ENCODE assay signal across 20 cellular contexts in genomic region chr7:147308539-147308938, GRCh38.
DNase-seq lines count a peak whose midpoint lies in the region; ATAC-seq, FAIRE-seq and TF ChIP-seq lines count a peak whose summit lies in the region.
"Had no signal": no experiment of that assay in that cellular context is flagged by ENCODE, and none has a peak within 500 bp of the region (broad histone marks: within the 10 kb centered on the region; RNA-seq: fewer than 3 reads in every experiment).

No MANE protein-coding gene starts in this region.

- H2BK120ac ChIP-seq in mesenchymal stem cell (ENCODE audit: low read depth, low read length), result no peak overlapping the region

- H3K79me1 ChIP-seq in mesenchymal stem cell (replicated peaks; ENCODE audit: low read length, poor library complexity, severe bottlenecking), result no peaks in the 10 kb centered on the region

- no peaks in the 10 kb centered on the region for H4K20me1 ChIP-seq in HepG2 (ENCODE audit: insufficient read depth, low read length)
- H4K20me1 ChIP-seq: BLaER1 treated with 17β-estradiol and CSF1 and Interleukin-3, amounts not matched to agents 10 nM and 100 nM had no signal

- H3K27ac ChIP-seq in liver (ENCODE audit: low read depth in 1 of 2, low read length in 2 of 2) (no peak overlapping the region), HepG2 (ENCODE audit: extremely low read length, insufficient read depth, low read length) (no peak overlapping the region), mesenchymal stem cell (ENCODE audit: low read length, poor library complexity, severe bottlenecking) (no peak overlapping the region)
- H3K27ac ChIP-seq: BLaER1 treated with 17β-estradiol and CSF1 and Interleukin-3, amounts not matched to agents 10 nM and 100 nM; SJSA1 had no signal

- H3K4me3 Mint-ChIP-seq in activated CD8-positive, alpha-beta T cell treated with anti-CD3 and anti-CD28 coated beads, Interleukin-2, amount 10 ng/mL, durations not matched to agents 7 days and 5 days, result no peak overlapping the region

- H3K9me3 Mint-ChIP-seq in activated CD8-positive, alpha-beta T cell treated with anti-CD3 and anti-CD28 coated beads, Interleukin-2, amount 10 ng/mL, durations not matched to agents 7 days and 5 days (ENCODE audit: insufficient read depth), result peaks cover 18% of the 10 kb centered on the region

- TF ChIP-seq CTCF in liver (IDR thresholded peaks at IDR 0.05; ENCODE audit: low read depth, low read length, missing input control) (no peak), HepG2 (CRISPR knock-in tag; IDR thresholded peaks at IDR 0.05) (no peak)

- no peak overlapping the region for H2BK12ac ChIP-seq in mesenchymal stem cell (ENCODE audit: low read length in 2 of 2)

- no peak overlapping the region for H4K91ac ChIP-seq in mesenchymal stem cell (ENCODE audit: low read length)

- H3K27ac Mint-ChIP-seq in activated CD8-positive, alpha-beta T cell treated with anti-CD3 and anti-CD28 coated beads, Interleukin-2, amount 10 ng/mL, durations not matched to agents 7 days and 5 days, result no peak overlapping the region

- no peaks in the 10 kb centered on the region for H3K79me2 ChIP-seq in HepG2 (ENCODE audit: insufficient read depth, low read length)

- H3K4me1 ChIP-seq in liver (ENCODE audit: control insufficient read depth in 4 of 4, insufficient read depth in 4 of 4, low read length in 3 of 4) (no peaks in the 10 kb centered on the region), HepG2 (ENCODE audit: insufficient read depth, low read length) (no peaks in the 10 kb centered on the region), adipocyte (ENCODE audit: control insufficient read depth, insufficient read depth, low read length) (no peaks in the 10 kb centered on the region), mesenchymal stem cell (ENCODE audit: control insufficient read depth, insufficient read depth, low read depth, low read length) (no peaks in the 10 kb centered on the region)
- H3K4me1 ChIP-seq: SJSA1 had no signal

- TF ChIP-seq RAD21 in liver (IDR thresholded peaks at IDR 0.05) (no peak), HepG2 (CRISPR knock-in tag; IDR thresholded peaks at IDR 0.05) (no peak)

- no peak overlapping the region for H3K4me2 ChIP-seq in HepG2 (ENCODE audit: low read depth, low read length)
- no peak overlapping the region for H3K4me2 ChIP-seq in mesenchymal stem cell (ENCODE audit: low read length, poor library complexity, severe bottlenecking)
- H3K4me2 ChIP-seq: BLaER1 treated with 17β-estradiol and CSF1 and Interleukin-3, amounts not matched to agents 10 nM and 100 nM had no signal

- ATAC-seq in HepG2, result no peak
- no peak for ATAC-seq in activated CD8-positive, alpha-beta T cell treated with anti-CD3 and anti-CD28 coated beads, Interleukin-2, amount 10 ng/mL, durations not matched to agents 7 days and 5 days
- ATAC-seq: PC-3 had no signal

- DNase-seq in HepG2 (ENCODE audit: low spot score) (no peak), adipocyte (ENCODE audit: low read depth) (peak; percentile 20), iPS-NIHi7 (ENCODE audit: extremely low spot score) (peak; percentile 29), NCI-H1105 (lab: John Stamatoyannopoulos, UW) (no peak), mesenchymal stem cell (no peak), NOMO-1 treated with dmso at 0.1 percent for 144 hours (lab: John Stamatoyannopoulos, UW; ENCODE audit: unreplicated experiment) (no peak)
- DNase-seq in activated CD8-positive, alpha-beta T cell treated with anti-CD3 and anti-CD28 coated beads, Interleukin-2, amount 10 ng/mL, durations not matched to agents 7 days and 5 days, result no peak
- DNase-seq: DMS79 treated with DMSO at 0.1 percent for 48 hours; GDM1; IMR-90; Kasumi-1; NCI-H1417; NCI-H187 treated with DMSO at 0.1 percent for 48 hours; NCI-H526 treated with DMSO at 0.1 percent for 48 hours; NK-92 treated with Interleukin-12 subunit alpha and Interleukin-12 subunit beta, amount 100 ng/mL, for 24 hours; PC-3 had no signal

- no peaks in the 10 kb centered on the region for H3K36me3 Mint-ChIP-seq in activated CD8-positive, alpha-beta T cell treated with anti-CD3 and anti-CD28 coated beads, Interleukin-2, amount 10 ng/mL, durations not matched to agents 7 days and 5 days (ENCODE audit: low read depth)

- no peaks in the 10 kb centered on the region for H3K4me1 Mint-ChIP-seq in activated CD8-positive, alpha-beta T cell treated with anti-CD3 and anti-CD28 coated beads, Interleukin-2, amount 10 ng/mL, durations not matched to agents 7 days and 5 days (ENCODE audit: low read depth)

- intact Hi-C loops in HepG2 (cut with micrococcal nuclease; ENCODE audit: unreplicated experiment), result no loop called here

- POLR2A ChIA-PET in HepG2 (lab: Yijun Ruan, JAX), result no interaction called here
- POLR2A ChIA-PET in activated CD8-positive, alpha-beta T cell treated with anti-CD3 and anti-CD28 coated beads, Interleukin-2, amount 10 ng/mL, durations not matched to agents 7 days and 5 days (lab: Charles Lee), result no interaction called here

- in situ Hi-C loops in HepG2 (cut with HindIII; ENCODE audit: extremely low pct_ligation_motif_present, low pct_unique_long_range_greater_than_20kb), result no loop called here

- H3K4me3 ChIP-seq in liver (ENCODE audit: low read depth in 1 of 3, low read length in 3 of 3), result no peak overlapping the region
- no peak overlapping the region for H3K4me3 ChIP-seq in HepG2 (replicated peaks in 1 of 3; ENCODE audit: insufficient read depth in 1 of 3, low read depth in 2 of 3, low read length in 3 of 3)
- no peak overlapping the region for H3K4me3 ChIP-seq in adipocyte (ENCODE audit: low read length)
- no peak overlapping the region for H3K4me3 ChIP-seq in mesenchymal stem cell (ENCODE audit: insufficient read depth in 1 of 2, low read depth in 1 of 2, low read length in 2 of 2)
- H3K4me3 ChIP-seq: BLaER1 treated with 17β-estradiol and CSF1 and Interleukin-3, amounts not matched to agents 10 nM and 100 nM; SJSA1 had no signal

- FAIRE-seq in HepG2 (lab: Jason Lieb, UNC), result no peak
- FAIRE-seq: GM12892 had no signal

- H3K9me3 ChIP-seq in liver (ENCODE audit: control insufficient read depth in 4 of 4, low read length in 3 of 4) (no peaks in the 10 kb centered on the region), HepG2 (ENCODE audit: low read length) (peaks cover 69% of the 10 kb centered on the region), adipocyte (ENCODE audit: control insufficient read depth, low read length) (no peaks in the 10 kb centered on the region), mesenchymal stem cell (ENCODE audit: control insufficient read depth, low read length) (peaks cover 4% of the 10 kb centered on the region)
- H3K9me3 ChIP-seq: BLaER1 treated with 17β-estradiol and CSF1 and Interleukin-3, amounts not matched to agents 10 nM and 100 nM; SJSA1 had no signal

- no peak overlapping the region for H3K14ac ChIP-seq in mesenchymal stem cell (ENCODE audit: low read length in 2 of 2)

- H3K36me3 ChIP-seq in liver (ENCODE audit: control insufficient read depth in 4 of 4, insufficient read depth in 3 of 4, low read depth in 1 of 4, low read length in 3 of 4) (no peaks in the 10 kb centered on the region), HepG2 (replicated peaks in 1 of 2; ENCODE audit: control insufficient read depth in 1 of 2, insufficient read depth in 2 of 2, low read length in 2 of 2) (no peaks in the 10 kb centered on the region), adipocyte (ENCODE audit: control insufficient read depth, insufficient read depth, low read length, severe bottlenecking) (no peaks in the 10 kb centered on the region), mesenchymal stem cell (ENCODE audit: control insufficient read depth in 1 of 2, insufficient read depth in 2 of 2, low read depth in 1 of 2, low read length in 2 of 2) (no peaks in the 10 kb centered on the region)
- H3K36me3 ChIP-seq: BLaER1 treated with 17β-estradiol and CSF1 and Interleukin-3, amounts not matched to agents 10 nM and 100 nM; SJSA1 had no signal

- H3K23ac ChIP-seq in mesenchymal stem cell (ENCODE audit: low read length in 2 of 2), result no peak overlapping the region

- no peak overlapping the region for H3K4ac ChIP-seq in mesenchymal stem cell (ENCODE audit: low read depth in 1 of 2, low read length in 2 of 2)

- no peak overlapping the region for H4K8ac ChIP-seq in mesenchymal stem cell (ENCODE audit: low read length)

- TF ChIP-seq POLR2A in HepG2 (IDR thresholded peaks at IDR 0.05; ENCODE audit: insufficient read depth in 1 of 2, low read depth in 2 of 2, low read length in 2 of 2), result no peak

- H3K27me3 Mint-ChIP-seq in activated CD8-positive, alpha-beta T cell treated with anti-CD3 and anti-CD28 coated beads, Interleukin-2, amount 10 ng/mL, durations not matched to agents 7 days and 5 days (ENCODE audit: low read depth), result no peaks in the 10 kb centered on the region

- H3K18ac ChIP-seq in mesenchymal stem cell (ENCODE audit: low read depth in 1 of 2, low read length in 2 of 2), result no peak overlapping the region

- 49% methylated on average over 5 of the region's 5 CpGs for WGBS in liver
- WGBS in HepG2 (ENCODE audit: low lambda C conversion rate), result 11% methylated on average over 5 of the region's 5 CpGs
- 43% methylated on average over 3 of the region's 5 CpGs for WGBS in mesenchymal stem cell

- no peaks in the 10 kb centered on the region for H3K27me3 ChIP-seq in liver (ENCODE audit: control insufficient read depth in 4 of 4, insufficient read depth in 4 of 4, low read length in 3 of 4)
- H3K27me3 ChIP-seq in HepG2 (ENCODE audit: control insufficient read depth in 1 of 2, insufficient read depth in 2 of 2, low read length in 2 of 2), result no peaks in the 10 kb centered on the region
- no peaks in the 10 kb centered on the region for H3K27me3 ChIP-seq in adipocyte (replicated peaks; ENCODE audit: control insufficient read depth, insufficient read depth, low read length)
- no peaks in the 10 kb centered on the region for H3K27me3 ChIP-seq in mesenchymal stem cell (ENCODE audit: control insufficient read depth in 1 of 2, insufficient read depth in 1 of 2, low read length in 2 of 2)
- H3K27me3 ChIP-seq: BLaER1 treated with 17β-estradiol and CSF1 and Interleukin-3, amounts not matched to agents 10 nM and 100 nM; SJSA1 had no signal

- H2BK15ac ChIP-seq in mesenchymal stem cell (ENCODE audit: low read depth, poor library complexity, severe bottlenecking), result no peak overlapping the region

- BruUV-seq in HepG2 (replicated peaks; lab: Mats Ljungman, UMichigan), result no TSS peak

- CTCF ChIA-PET in HepG2 (lab: Yijun Ruan, JAX; ENCODE audit: low intra/inter-chr PET ratio, low total read pairs), result no interaction called here
- CTCF ChIA-PET in activated CD8-positive, alpha-beta T cell treated with anti-CD3 and anti-CD28 coated beads, Interleukin-2, amount 10 ng/mL, durations not matched to agents 7 days and 5 days (lab: Charles Lee), result no interaction called here

- no peak overlapping the region for H2BK5ac ChIP-seq in mesenchymal stem cell (ENCODE audit: low read depth, low read length, poor library complexity, severe bottlenecking)

- H3K9ac ChIP-seq in liver (ENCODE audit: low read depth in 1 of 2, low read length in 2 of 2) (no peak overlapping the region), HepG2 (ENCODE audit: insufficient read depth, low read depth, low read length) (no peak overlapping the region), adipocyte (ENCODE audit: low read length) (no peak overlapping the region), mesenchymal stem cell (ENCODE audit: low read length) (no peak overlapping the region)
- H3K9ac ChIP-seq: BLaER1 treated with 17β-estradiol and CSF1 and Interleukin-3, amounts not matched to agents 10 nM and 100 nM had no signal

- TF ChIP-seq EP300 in HepG2 (IDR thresholded peaks at IDR 0.05; ENCODE audit: low read depth in 2 of 2, low read length in 2 of 2) (no peak), HepG2 (CRISPR knock-in tag; IDR thresholded peaks at IDR 0.05; ENCODE audit: borderline replicate concordance) (no peak)

- H2AFZ ChIP-seq in HepG2 (ENCODE audit: low read length) (no peak overlapping the region), mesenchymal stem cell (ENCODE audit: low read depth, low read length) (no peak overlapping the region)

- H2AK5ac ChIP-seq in mesenchymal stem cell (ENCODE audit: low read length, severe bottlenecking), result no peak overlapping the region

Comparison
In these comparisons a context has a peak if more than half of its experiments do, and no peak if none do; other contexts are left out.
1. DNase-seq: peak in adipocyte (single experiment) and iPS-NIHi7 (single experiment); none in HepG2 (single experiment), NCI-H1105 (single experiment), mesenchymal stem cell (single experiment), activated CD8-positive, alpha-beta T cell treated with anti-CD3 and anti-CD28 coated beads, Interleukin-2, amount 10 ng/mL, durations not matched to agents 7 days and 5 days (single experiment) and NOMO-1 treated with dmso at 0.1 percent for 144 hours (single experiment).